Comparison of ENCODE assay signal across 8 cellular contexts in the genomic region with DNA sequence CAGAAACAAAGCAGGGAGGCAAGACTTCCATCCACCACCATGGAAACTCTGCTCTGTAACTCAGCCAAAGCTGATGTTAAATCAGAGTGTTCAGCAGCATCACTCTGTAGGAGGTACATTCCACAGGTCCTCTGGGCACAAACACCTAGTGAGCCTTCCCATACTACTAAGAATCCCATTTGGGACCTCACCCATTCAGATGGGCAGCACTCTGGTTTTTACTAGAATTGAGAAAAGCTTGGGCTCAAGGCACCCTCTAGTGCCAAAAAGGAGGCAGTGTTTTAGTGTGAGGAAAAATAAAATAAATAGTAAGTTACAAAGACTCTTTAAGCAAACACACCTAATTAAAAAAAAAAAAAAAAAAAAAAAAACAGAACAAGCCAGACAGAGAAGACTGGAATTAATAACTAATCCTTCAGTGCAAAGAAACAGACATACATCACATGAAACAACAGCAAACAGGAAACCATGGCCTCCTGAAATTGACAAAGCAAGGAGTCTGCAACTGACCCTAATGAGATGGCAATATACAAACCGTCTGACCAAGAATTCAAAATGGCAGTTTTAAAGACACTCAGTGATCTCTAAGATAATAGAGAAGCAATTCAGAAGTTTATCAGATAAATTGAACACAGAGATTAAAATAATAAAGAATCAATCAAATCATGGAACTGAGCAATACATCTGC.
A peak's percentile ranks its signal among the peaks of the same experiment; 100 is the strongest.
DNase-seq lines count a peak whose midpoint lies in the region; ATAC-seq and TF ChIP-seq lines count a peak whose summit lies in the region.

No MANE protein-coding gene starts in this region.

- no peaks in the 10 kb centered on the region for H3K27me3 ChIP-seq in left ventricle myocardium inferior (ENCODE audit: low read depth)

- DNase-seq in left ventricle myocardium inferior (no peak), cardiac septum (ENCODE audit: low spot score) (no peak), NB4 (ENCODE audit: low read depth) (peak; percentile 29), dedifferentiated amniotic fluid mesenchymal stem cell (ENCODE audit: extremely low spot score) (peak; percentile 53)
- DNase-seq in activated effector memory CD4-positive, alpha-beta T cell treated with anti-CD3 and anti-CD28 coated beads, Interleukin-2, amount 50 U/mL, for 16 hours = no peak

- TF ChIP-seq POLR2A in NB4 (IDR thresholded peaks at IDR 0.05; ENCODE audit: extremely low read depth, insufficient read length) = no peak

- TF ChIP-seq CTCF in left ventricle myocardium inferior (IDR thresholded peaks at IDR 0.05; ENCODE audit: borderline replicate concordance) (peak; percentile 24), NB4 (IDR thresholded peaks at IDR 0.05; ENCODE audit: low read depth, low read length) (peak; percentile 39)

- H3K27ac ChIP-seq in left ventricle myocardium inferior (replicated peaks) = no peak overlapping the region

- H3K9me3 ChIP-seq in left ventricle myocardium inferior (replicated peaks) = peaks cover 44% of the 10 kb centered on the region

- no peaks in the 10 kb centered on the region for H3K36me3 ChIP-seq in left ventricle myocardium inferior

- ATAC-seq in GM19463 (IDR thresholded peaks at IDR 0.05; ENCODE audit: unreplicated experiment) (no peak), HG03025 (IDR thresholded peaks at IDR 0.05; ENCODE audit: low FRiP score, unreplicated experiment) (no peak), GM21825 (IDR thresholded peaks at IDR 0.05; ENCODE audit: unreplicated experiment) (no peak)

- no peaks in the 10 kb centered on the region for H3K4me1 ChIP-seq in left ventricle myocardium inferior

- intact Hi-C loops in left ventricle myocardium inferior (cut with micrococcal nuclease) (no loop called here), cardiac septum (cut with DNase I) (no loop called here)

- no peak overlapping the region for H3K4me3 ChIP-seq in left ventricle myocardium inferior
- no peak overlapping the region for H3K4me3 ChIP-seq in NB4 (ENCODE audit: low read depth, low read length)

Comparison
In these comparisons a context has a peak if more than half of its experiments do, and no peak if none do; other contexts are left out.
1. DNase-seq: peak in NB4 (single experiment) and dedifferentiated amniotic fluid mesenchymal stem cell (single experiment); none in left ventricle myocardium inferior (single experiment), cardiac septum (single experiment) and activated effector memory CD4-positive, alpha-beta T cell treated with anti-CD3 and anti-CD28 coated beads, Interleukin-2, amount 50 U/mL, for 16 hours (single experiment).